In genomic region chr9:98860871-98861293, GRCh38 we compare ENCODE assay signal across 8 cellular contexts. TPM values are rescaled to one million over a fixed set of nuclear protein-coding genes. Genes with fewer than 3 reads are reported as not detected.
DNase-seq lines count a peak whose midpoint lies in the region; ATAC-seq, FAIRE-seq and TF ChIP-seq lines count a peak whose summit lies in the region.

No MANE protein-coding gene starts in this region.

- H3K9me1 ChIP-seq in K562 (ENCODE audit: control insufficient read depth, insufficient read depth, low read length): no peaks in the 10 kb centered on the region

- H3K4me1 ChIP-seq in breast epithelium: peaks cover 0 to 3% of the 10 kb centered on the region in 2 donors
- peaks cover 0 to 13% of the 10 kb centered on the region in 2 experiments; a peak in 3 of 5 replicates for H3K4me1 ChIP-seq in K562 (replicated peaks in 1 of 2; ENCODE audit: control insufficient read depth in 2 of 2, insufficient read depth in 2 of 2, low read length in 2 of 2)
- H3K4me1 ChIP-seq in thoracic aorta (ENCODE audit: control insufficient read depth in 1 of 2, low read depth in 2 of 2): peaks cover 0 to 9% of the 10 kb centered on the region in 2 donors

- DNase-seq in MCF 10A (ENCODE audit: unreplicated experiment) (peak; percentile 86), breast epithelium (ENCODE audit: low spot score in 2 of 2) (no peak), K562 (ENCODE audit: extremely low read depth in 1 of 4, low spot score in 3 of 4) (peak in 2 of 4 experiments; percentile 60 to 66), islet precursor cell (peak; percentile 64), thoracic aorta (ENCODE audit: low spot score) (peak; percentile 43), NCI-H2081 (lab: John Stamatoyannopoulos, UW) (no peak)
- DNase-seq in stimulated activated naive CD8-positive, alpha-beta T cell treated with anti-CD3 and anti-CD28 coated beads, Interleukin-15, amount 100 ng/mL, for 72 hours: no peak

- H3K27ac ChIP-seq in breast epithelium (no peak overlapping the region), K562 (ENCODE audit: extremely low read depth, low read depth, low read length) (no peak overlapping the region), thoracic aorta (no peak overlapping the region)

- peaks cover 5% of the 10 kb centered on the region for H3K36me3 Mint-ChIP-seq in MCF 10A (ENCODE audit: insufficient read depth, unreplicated experiment)

- peaks cover 26% of the 10 kb centered on the region for H3K27me3 Mint-ChIP-seq in MCF 10A (ENCODE audit: insufficient read depth, unreplicated experiment)
- peaks cover 28% of the 10 kb centered on the region for H3K27me3 Mint-ChIP-seq in stimulated activated naive CD8-positive, alpha-beta T cell treated with anti-CD3 and anti-CD28 coated beads, Interleukin-15, amount 100 ng/mL, for 72 hours

- H3K4me3 Mint-ChIP-seq in MCF 10A (ENCODE audit: unreplicated experiment): no peak overlapping the region
- H3K4me3 Mint-ChIP-seq in stimulated activated naive CD8-positive, alpha-beta T cell treated with anti-CD3 and anti-CD28 coated beads, Interleukin-15, amount 100 ng/mL, for 72 hours: no peak overlapping the region

- H3K4me2 ChIP-seq in K562 (ENCODE audit: insufficient read depth, low read length): no peak overlapping the region

- peak; percentile 89 for ATAC-seq in K562
- ATAC-seq in thoracic aorta (ENCODE audit: insufficient number of reproducible peaks, low FRiP score, low read depth): peak; percentile 62
- no peak for ATAC-seq in stimulated activated naive CD8-positive, alpha-beta T cell treated with anti-CD3 and anti-CD28 coated beads, Interleukin-15, amount 100 ng/mL, for 72 hours
- ATAC-seq in GM21825 (IDR thresholded peaks at IDR 0.05; ENCODE audit: unreplicated experiment): no peak

- no peak for TF ChIP-seq EP300 in K562 (IDR thresholded peaks at IDR 0.05; ENCODE audit: low read length)

- H3K79me2 ChIP-seq in K562 (ENCODE audit: control insufficient read depth, insufficient read depth, low read length): no peaks in the 10 kb centered on the region

- no peak for TF ChIP-seq POLR2A in breast epithelium (IDR thresholded peaks at IDR 0.05)
- TF ChIP-seq POLR2A in K562 (conservative IDR thresholded peaks at IDR 0.05): no peak

- no peaks in the 10 kb centered on the region for H3K9me3 Mint-ChIP-seq in MCF 10A (ENCODE audit: unreplicated experiment)
- H3K9me3 Mint-ChIP-seq in stimulated activated naive CD8-positive, alpha-beta T cell treated with anti-CD3 and anti-CD28 coated beads, Interleukin-15, amount 100 ng/mL, for 72 hours: peaks cover 0 to 4% of the 10 kb centered on the region in 2 donors

- CTCF ChIA-PET in MCF 10A (lab: Yijun Ruan, JAX): interaction anchor here (0.6 to 3.4 kb wide), 14 partner anchors 9 to 280 kb away, joined by 3 to 29 read pairs (median 5); no protein-coding TSS in a partner anchor
- CTCF ChIA-PET in K562 (lab: Yijun Ruan, JAX; ENCODE audit: low intra/inter-chr PET ratio): interaction anchor here (0.7 to 2.0 kb wide), 3 partner anchors 114 to 280 kb away, joined by 4 to 14 read pairs (median 5); no protein-coding TSS in a partner anchor

- H3K27me3 ChIP-seq in breast epithelium: no peaks in the 10 kb centered on the region
- no peaks in the 10 kb centered on the region for H3K27me3 ChIP-seq in K562 (ENCODE audit: control insufficient read depth in 2 of 2, insufficient read depth in 2 of 2, low read length in 2 of 2)
- no peaks in the 10 kb centered on the region for H3K27me3 ChIP-seq in thoracic aorta (replicated peaks; ENCODE audit: insufficient read depth)

- H3K36me3 ChIP-seq in breast epithelium (no peaks in the 10 kb centered on the region), K562 (ENCODE audit: control insufficient read depth, insufficient read depth, low read length) (no peaks in the 10 kb centered on the region), thoracic aorta (no peaks in the 10 kb centered on the region)

- H3K9me3 ChIP-seq in breast epithelium: peaks cover 0 to 10% of the 10 kb centered on the region in 2 donors
- H3K9me3 ChIP-seq in K562 (replicated peaks; ENCODE audit: control insufficient read depth, insufficient read depth, low read depth, low read length): peaks cover 3% of the 10 kb centered on the region
- H3K9me3 ChIP-seq in thoracic aorta: no peaks in the 10 kb centered on the region

- TF ChIP-seq RAD21 in K562 (CRISPR knock-in tag; conservative IDR thresholded peaks at IDR 0.05 in 1 of 2, IDR thresholded peaks at IDR 0.05 in 1 of 2): peak; percentile 96

- H3K9ac ChIP-seq in K562 (ENCODE audit: insufficient read depth in 1 of 2, low read depth in 2 of 2, low read length in 2 of 2): no peak overlapping the region

- peaks cover 7% of the 10 kb centered on the region for H3K4me1 Mint-ChIP-seq in MCF 10A (ENCODE audit: insufficient read depth, unreplicated experiment)
- H3K4me1 Mint-ChIP-seq in stimulated activated naive CD8-positive, alpha-beta T cell treated with anti-CD3 and anti-CD28 coated beads, Interleukin-15, amount 100 ng/mL, for 72 hours: peaks cover 5% of the 10 kb centered on the region

- no peaks in the 10 kb centered on the region for H4K20me1 ChIP-seq in K562 (replicated peaks; ENCODE audit: control insufficient read depth, insufficient read depth, low read length)

- no peak overlapping the region for H3K27ac Mint-ChIP-seq in MCF 10A (ENCODE audit: low read depth, unreplicated experiment)
- H3K27ac Mint-ChIP-seq in stimulated activated naive CD8-positive, alpha-beta T cell treated with anti-CD3 and anti-CD28 coated beads, Interleukin-15, amount 100 ng/mL, for 72 hours: no peak overlapping the region

- POLR2A ChIA-PET in MCF 10A (lab: Yijun Ruan, JAX) (interaction anchor here (0.5 kb wide), 1 partner anchor 271 kb away, joined by 5 read pairs; no protein-coding TSS in a partner anchor), K562 (lab: Yijun Ruan, JAX) (interaction anchor here (0.8 kb wide), 1 partner anchor 10 kb away, joined by 3 read pairs; no protein-coding TSS in a partner anchor)

- in situ Hi-C loops in K562 (cut with MboI): no loop called here

- peak; percentile 91 for FAIRE-seq in K562 (lab: Jason Lieb, UNC)

- H3K4me3 ChIP-seq in breast epithelium: no peak overlapping the region
- no peak overlapping the region for H3K4me3 ChIP-seq in K562
- H3K4me3 ChIP-seq in thoracic aorta: no peak overlapping the region

- intact Hi-C loops in MCF 10A (cut with micrococcal nuclease) (loop anchor here (1.0 to 5.0 kb wide), 4 partner anchors 46 to 280 kb away; no protein-coding TSS in a partner anchor), breast epithelium (cut with DNase I; ENCODE audit: low total_unique reads) (no loop called here), K562 (cut with micrococcal nuclease) (loop anchor here (1.0 to 2.0 kb wide), 4 partner anchors 44 to 279 kb away; no protein-coding TSS in a partner anchor)

- peak; percentile 16 for TF ChIP-seq CTCF in MCF 10A (IDR thresholded peaks at IDR 0.05; ENCODE audit: unreplicated experiment)
- no peak for TF ChIP-seq CTCF in breast epithelium (IDR thresholded peaks at IDR 0.05)
- peak; percentile 70 to 84 (median 75) for TF ChIP-seq CTCF in K562 (IDR thresholded peaks at IDR 0.05 in 2 of 3, conservative IDR thresholded peaks at IDR 0.05 in 1 of 3; ENCODE audit: insufficient read depth in 2 of 3, low read depth in 1 of 3, low read length in 3 of 3)
- peak; percentile 42 for TF ChIP-seq CTCF in thoracic aorta (IDR thresholded peaks at IDR 0.05)

- H2AFZ ChIP-seq in K562 (ENCODE audit: low read depth, low read length): peak overlapping the region; percentile 54; the same call in 1 of the 2 replicates

- no TSS peak for BruUV-seq in MCF 10A (replicated peaks; lab: Mats Ljungman, UMichigan)
- BruUV-seq in K562 (replicated peaks; lab: Mats Ljungman, UMichigan): no TSS peak

- WGBS in K562 (ENCODE audit: insufficient coverage, low coverage, missing lambda C conversion rate): 16% methylated on average over 5 of the region's 5 CpGs

TF ChIP-seq in K562, 482 proteins besides CTCF, POLR2A, EP300 and RAD21 (continues in another document):
- no peak for TF ChIP-seq SIX5 (IDR thresholded peaks at IDR 0.05; ENCODE audit: borderline replicate concordance in 1 of 2, insufficient read depth in 1 of 2, low read depth in 1 of 2, low read length in 2 of 2)
- TF ChIP-seq MAZ (CRISPR knock-in tag; conservative IDR thresholded peaks at IDR 0.05 in 1 of 2, IDR thresholded peaks at IDR 0.05 in 1 of 2): 0 out of 4 replicates have a peak, but pooled peaks of 1 of the 2 experiments have one; percentile 23
- no peak for TF ChIP-seq ETS2 (tag; IDR thresholded peaks at IDR 0.05; ENCODE audit: borderline replicate concordance, poor library complexity, severe bottlenecking)
- TF ChIP-seq CTBP1 (IDR thresholded peaks at IDR 0.05; ENCODE audit: borderline replicate concordance): peak; percentile 62; the same call in 1 of the 2 replicates

RNA-seq across cellular contexts. Expression of gene GALNT12, which starts 53.4 kb away (rescaled TPM):
- total RNA-seq in MCF 10A (2022) (not detected in 2 replicates), breast epithelium (1 to 10 TPM; 2.6 to 6.6 (median 3.9) TPM), K562 (2014; rRNA removed) (36.3 and 39.1 TPM in 2 replicates), K562 (2014; rRNA removed; fragmentation: Illumina TruSeq; extraction: Trizol) (44.2 and 51.1 TPM in 2 replicates), K562 (2015; rRNA removed; fragmentation: Illumina TruSeq; extraction: Trizol) (43.6 and 46.8 TPM in 2 replicates), K562 (2021) (38.1 and 39.3 TPM in 2 replicates), thoracic aorta (10 to 100 TPM in 1 of 2 donors, 1 to 10 TPM in 1; 6.8 to 30.1 TPM)
- 99.2 and 173 TPM in 2 replicates for total RNA-seq in K562 (2011; cell fraction: chromatin; rRNA removed; ENCODE audit: low replicate concordance)
- total RNA-seq in K562 (2011; cell fraction: nucleolus; rRNA removed): 75.7 and 81.2 TPM in 2 replicates
- total RNA-seq in K562 (2011; cell fraction: nucleoplasm; rRNA removed): 101 and 122 TPM in 2 replicates
- polyA plus RNA-seq in K562 (2011; rRNA removed) (82.9 and 86.6 TPM in 2 replicates), K562 (2014; fragmentation: Illumina TruSeq; extraction: Trizol) (42.4 and 45.3 TPM in 2 replicates), K562 (2014; fragmentation: Nextera tagmentation; extraction: Ambion mirVana) (10 to 100 TPM; 29.7 to 33.7 TPM), K562 (2014; rRNA removed) (45.6 and 49.4 TPM in 2 replicates)
- polyA plus RNA-seq in K562 (2011; cell fraction: cytosol; rRNA removed): 28.4 and 41.1 TPM in 2 replicates
- 163 and 207 TPM in 2 replicates for polyA plus RNA-seq in K562 (2011; cell fraction: nucleus; rRNA removed)
- polyA plus RNA-seq in K562 (2012): 37.8 and 58.5 TPM in 2 replicates
- polyA minus RNA-seq in K562 (2011; rRNA and poly(A)+ RNA removed): 35.3 and 36.9 TPM in 2 replicates
- polyA minus RNA-seq in K562 (2011; cell fraction: cytosol; rRNA and poly(A)+ RNA removed): 12.0 and 15.8 TPM in 2 replicates
- polyA minus RNA-seq in K562 (2011; cell fraction: nucleus; rRNA and poly(A)+ RNA removed): 32.7 and 49.1 TPM in 2 replicates

Comparison
In these comparisons a context has a peak if more than half of its experiments do, and no peak if none do; other contexts are left out.
1. DNase-seq: peak in MCF 10A (single experiment), islet precursor cell (single experiment) and thoracic aorta (single experiment); none in breast epithelium (0 of 2), stimulated activated naive CD8-positive, alpha-beta T cell treated with anti-CD3 and anti-CD28 coated beads, Interleukin-15, amount 100 ng/mL, for 72 hours (0 of 2) and NCI-H2081 (0 of 2).
2. CTCF ChIP-seq: peak in MCF 10A (single experiment), K562 (3 of 3) and thoracic aorta (single experiment); none in breast epithelium (0 of 3).
3. ATAC-seq: peak in K562 (single experiment) and thoracic aorta (single experiment); none in stimulated activated naive CD8-positive, alpha-beta T cell treated with anti-CD3 and anti-CD28 coated beads, Interleukin-15, amount 100 ng/mL, for 72 hours (single experiment) and GM21825 (single experiment).